8 cellular contexts compared by ENCODE assay signal in genomic region chr10:124632064-124632531, GRCh38.
A peak's percentile ranks its signal among the peaks of the same experiment; 100 is the strongest.
DNase-seq lines count a peak whose midpoint lies in the region; ATAC-seq and TF ChIP-seq lines count a peak whose summit lies in the region.

No MANE protein-coding gene starts in this region.

- WGBS in right cardiac atrium, result 57% methylated on average over 19 of the region's 19 CpGs

- H3K36me3 ChIP-seq in KOPT-K1 (ENCODE audit: insufficient read depth, low read length), result peaks cover 6% of the 10 kb centered on the region; the same call in 1 of the 2 replicates

- no peak overlapping the region for H3K4me3 Mint-ChIP-seq in activated naive CD8-positive, alpha-beta T cell treated with anti-CD3 and anti-CD28 coated beads for 36 hours
- H3K4me3 Mint-ChIP-seq in stimulated activated memory B cell treated with anti-CD40 and anti-IgM and Interleukin-4, amounts not matched to agents 10 μg/mL and 1 μg/mL and 100 μg/mL, for 72 hours, result no peak overlapping the region

- H3K27ac ChIP-seq in C4-2B (peak overlapping the region; percentile 19), KOPT-K1 (ENCODE audit: low read depth, low read length, poor library complexity, severe bottlenecking) (peak overlapping the region; percentile 99), right cardiac atrium (ENCODE audit: low read length) (peak overlapping the region; percentile 61)

- H3K27me3 Mint-ChIP-seq in activated naive CD8-positive, alpha-beta T cell treated with anti-CD3 and anti-CD28 coated beads for 36 hours, result no peaks in the 10 kb centered on the region
- H3K27me3 Mint-ChIP-seq in stimulated activated memory B cell treated with anti-CD40 and anti-IgM and Interleukin-4, amounts not matched to agents 10 μg/mL and 1 μg/mL and 100 μg/mL, for 72 hours, result no peaks in the 10 kb centered on the region

- H3K27me3 ChIP-seq in right cardiac atrium (ENCODE audit: control insufficient read depth, insufficient read depth), result no peaks in the 10 kb centered on the region

- peak; percentile 37 for DNase-seq in activated naive CD8-positive, alpha-beta T cell treated with anti-CD3 and anti-CD28 coated beads for 36 hours
- DNase-seq in right cardiac atrium, result peak; percentile 68 to 85 (median 80)
- no peak for DNase-seq in effector CD4-positive, alpha-beta T cell

- ATAC-seq in right cardiac atrium, result peak; percentile 74 to 81
- no peak for ATAC-seq in stimulated activated memory B cell treated with anti-CD40 and anti-IgM and Interleukin-4, amounts not matched to agents 10 μg/mL and 1 μg/mL and 100 μg/mL, for 72 hours
- no peak for ATAC-seq in GM18907 (IDR thresholded peaks at IDR 0.05; ENCODE audit: unreplicated experiment)
- ATAC-seq in HG03521 (IDR thresholded peaks at IDR 0.05; ENCODE audit: unreplicated experiment), result no peak

- H3K4me1 Mint-ChIP-seq in activated naive CD8-positive, alpha-beta T cell treated with anti-CD3 and anti-CD28 coated beads for 36 hours, result peaks cover 37% of the 10 kb centered on the region
- H3K4me1 Mint-ChIP-seq in stimulated activated memory B cell treated with anti-CD40 and anti-IgM and Interleukin-4, amounts not matched to agents 10 μg/mL and 1 μg/mL and 100 μg/mL, for 72 hours, result peaks cover 84% of the 10 kb centered on the region

- no peak overlapping the region for H3K4me3 ChIP-seq in right cardiac atrium (ENCODE audit: low read length)

- peaks cover 6% of the 10 kb centered on the region for H3K9me3 Mint-ChIP-seq in activated naive CD8-positive, alpha-beta T cell treated with anti-CD3 and anti-CD28 coated beads for 36 hours
- H3K9me3 Mint-ChIP-seq in stimulated activated memory B cell treated with anti-CD40 and anti-IgM and Interleukin-4, amounts not matched to agents 10 μg/mL and 1 μg/mL and 100 μg/mL, for 72 hours, result peaks cover 3% of the 10 kb centered on the region

- H3K4me1 ChIP-seq in right cardiac atrium (ENCODE audit: control insufficient read depth, insufficient read depth, low read length), result peaks cover 45% of the 10 kb centered on the region

- intact Hi-C loops in right cardiac atrium (cut with DNase I), result loop anchor here in 3 of 4 donors (5.0 kb wide), 2 partner anchors 90 to 110 kb away; partner anchors contain the start of gene FAM53B (in 3 of the 3)

- H3K9me3 ChIP-seq in KOPT-K1 (ENCODE audit: insufficient read depth, low read length, poor library complexity, severe bottlenecking) (peaks cover 15% of the 10 kb centered on the region), right cardiac atrium (ENCODE audit: control insufficient read depth, low read length) (no peaks in the 10 kb centered on the region)

- peaks cover 14% of the 10 kb centered on the region for H3K36me3 Mint-ChIP-seq in activated naive CD8-positive, alpha-beta T cell treated with anti-CD3 and anti-CD28 coated beads for 36 hours
- H3K36me3 Mint-ChIP-seq in stimulated activated memory B cell treated with anti-CD40 and anti-IgM and Interleukin-4, amounts not matched to agents 10 μg/mL and 1 μg/mL and 100 μg/mL, for 72 hours, result peaks cover 27% of the 10 kb centered on the region

- no peak overlapping the region for H3K27ac Mint-ChIP-seq in activated naive CD8-positive, alpha-beta T cell treated with anti-CD3 and anti-CD28 coated beads for 36 hours
- H3K27ac Mint-ChIP-seq in stimulated activated memory B cell treated with anti-CD40 and anti-IgM and Interleukin-4, amounts not matched to agents 10 μg/mL and 1 μg/mL and 100 μg/mL, for 72 hours, result peak overlapping the region; percentile 83

- no peak; the same call in 1 of the 2 replicates for TF ChIP-seq CTCF in C4-2B (conservative IDR thresholded peaks at IDR 0.05)

Comparison
In these comparisons a context has a peak if more than half of its experiments do, and no peak if none do; other contexts are left out.
1. H3K27ac ChIP-seq: peak in every context shown above with its lines; median percentile 99 in KOPT-K1; 61 in right cardiac atrium; 19 in C4-2B.
2. ATAC-seq: peak in right cardiac atrium (2 of 2); none in stimulated activated memory B cell treated with anti-CD40 and anti-IgM and Interleukin-4, amounts not matched to agents 10 μg/mL and 1 μg/mL and 100 μg/mL, for 72 hours (single experiment), GM18907 (single experiment) and HG03521 (single experiment).